8 cellular contexts compared by ENCODE assay signal in the genomic region with DNA sequence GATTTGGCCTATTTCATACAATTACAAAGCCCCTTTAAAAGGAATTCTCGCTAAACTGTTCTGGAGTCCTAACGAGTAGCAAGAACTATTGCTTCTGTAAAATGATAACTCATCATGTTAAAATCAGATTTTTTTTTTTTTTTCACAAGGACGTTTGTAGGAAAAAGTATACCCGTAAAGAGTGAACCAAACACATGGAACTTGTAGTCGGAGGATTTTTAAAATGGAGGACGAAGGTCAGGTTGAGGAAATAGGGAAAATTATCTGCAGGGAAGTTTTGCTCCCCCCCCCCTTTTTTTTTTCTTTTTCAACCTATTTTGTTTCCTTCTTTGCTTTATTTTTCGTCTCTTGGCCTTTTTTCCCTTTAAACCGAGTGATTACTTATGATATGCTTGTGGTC. TPM values are rescaled to one million over a fixed set of nuclear protein-coding genes. Genes with fewer than 3 reads are reported as not detected.
A peak's percentile ranks its signal among the peaks of the same experiment; 100 is the strongest.
DNase-seq lines count a peak whose midpoint lies in the region; ATAC-seq and TF ChIP-seq lines count a peak whose summit lies in the region.

No MANE protein-coding gene starts in this region.

- H3K27ac Mint-ChIP-seq in brain = peak overlapping the region; percentile 96 to 99 (median 98)

- H3K4me1 Mint-ChIP-seq in brain = peaks cover 56% of the 10 kb centered on the region

- no peak for ATAC-seq in activated CD4-positive, CD25-positive, alpha-beta regulatory T cell treated with anti-CD3 and anti-CD28 coated beads, Interleukin-2, amount 50 U/mL, for 24 hours

- TF ChIP-seq CTCF in brain (conservative IDR thresholded peaks at IDR 0.05) = no peak

- peaks cover 6 to 22% (median 16%) of the 10 kb centered on the region in 5 experiments for H3K9me3 Mint-ChIP-seq in brain

- H3K36me3 Mint-ChIP-seq in brain = peaks cover 48% of the 10 kb centered on the region

- H3K27me3 Mint-ChIP-seq in brain = peaks cover 4% of the 10 kb centered on the region

- peak overlapping the region; percentile 92 to 98 (median 96) for H3K4me3 Mint-ChIP-seq in brain

- H3K4me3 ChIP-seq in GM08714 (ENCODE audit: low read length) = peak overlapping the region; percentile 88

- DNase-seq in NCI-H2171 (lab: John Stamatoyannopoulos, UW) = peak; percentile 2
- DNase-seq in lung microvascular endothelial cell (ENCODE audit: low read depth in 2 of 2) = peak; percentile 32 to 39
- DNase-seq in COR-L47 (lab: John Stamatoyannopoulos, UW) = no peak
- DNase-seq in activated CD4-positive, alpha-beta T cell treated with anti-CD3 and anti-CD28 coated beads for 48 hours = no peak
- no peak for DNase-seq in DMS153 (lab: John Stamatoyannopoulos, UW)

RNA-seq across cellular contexts. Expression of a gene that starts 1.0 kb away (rescaled TPM):
- polyA plus RNA-seq in brain (ENCODE audit: insufficient read depth, low read depth, low replicate concordance) = 34.9 TPM
- total RNA-seq in lung microvascular endothelial cell = 64.5 and 94.8 TPM in 2 replicates

Comparison
In these comparisons a context has a peak if more than half of its experiments do, and no peak if none do; other contexts are left out.
1. DNase-seq: peak in NCI-H2171 (single experiment) and lung microvascular endothelial cell (2 of 2); none in COR-L47 (single experiment), activated CD4-positive, alpha-beta T cell treated with anti-CD3 and anti-CD28 coated beads for 48 hours (single experiment) and DMS153 (single experiment).